8 cellular contexts compared by ENCODE assay signal in the genomic region with DNA sequence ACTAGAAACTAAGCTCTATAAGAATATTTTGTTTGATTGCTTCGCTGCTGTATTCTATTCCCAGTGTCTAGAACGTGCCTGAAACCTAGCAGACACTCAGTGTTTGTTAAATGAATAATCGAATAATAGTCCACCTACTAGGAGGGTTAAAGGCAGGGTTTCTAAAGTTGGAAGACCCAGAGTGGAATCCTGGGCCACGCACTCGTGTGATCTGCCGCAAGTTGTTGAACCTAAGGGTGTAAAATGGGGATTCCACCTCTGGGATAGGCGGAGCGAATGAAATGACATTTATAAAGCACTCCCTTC. TPM values are rescaled to one million over a fixed set of nuclear protein-coding genes. Genes with fewer than 3 reads are reported as not detected.
DNase-seq lines count a peak whose midpoint lies in the region; TF ChIP-seq lines count a peak whose summit lies in the region.
"Had no signal": no experiment of that assay in that cellular context is flagged by ENCODE, and none has a peak within 500 bp of the region (broad histone marks: within the 10 kb centered on the region; RNA-seq: fewer than 3 reads in every experiment).

No MANE protein-coding gene starts in this region.

- H3K36me3 ChIP-seq in H7 (replicated peaks; ENCODE audit: control insufficient read depth, insufficient read depth, low read length) = no peaks in the 10 kb centered on the region
- no peaks in the 10 kb centered on the region for H3K36me3 ChIP-seq in SK-N-MC (ENCODE audit: insufficient read depth, low read length)

- no peaks in the 10 kb centered on the region for H3K9me3 ChIP-seq in SK-N-MC (ENCODE audit: low read depth, low read length)

- peaks cover 13% of the 10 kb centered on the region for H3K27me3 ChIP-seq in H7 (ENCODE audit: control insufficient read depth, insufficient read depth, low read length)

- H3K4me3 ChIP-seq in H7 (ENCODE audit: insufficient read depth, low read depth, low read length) = peak overlapping the region; percentile 45
- H3K4me3 ChIP-seq in SK-N-MC = peak overlapping the region; percentile 82
- H3K4me3 ChIP-seq in fibroblast of pulmonary artery (replicated peaks; ENCODE audit: low read depth, low read length) = peak overlapping the region; percentile 47
- H3K4me3 ChIP-seq in skin epidermis = peak overlapping the region in 5 of 7 experiments; percentile 5 to 84 (median 17)

- peak overlapping the region; percentile 64 for H3K9ac ChIP-seq in SK-N-MC (ENCODE audit: insufficient read length)

- peak overlapping the region; percentile 51; the same call in 1 of the 2 replicates for H3K27ac ChIP-seq in SK-N-MC
- H3K27ac ChIP-seq in skin epidermis = peak overlapping the region in 10 of 21 experiments; percentile 7 to 77 (median 53)

- TF ChIP-seq CTCF in fibroblast of pulmonary artery (IDR thresholded peaks at IDR 0.05; ENCODE audit: low read length, missing control alignments) = no peak

- DNase-seq in H7 = no peak
- DNase-seq in SK-N-MC (ENCODE audit: low read depth, low spot score) = no peak
- DNase-seq in fibroblast of pulmonary artery (ENCODE audit: low read depth) = no peak
- DNase-seq in NCI-H1048 (lab: John Stamatoyannopoulos, UW) = no peak
- no peak for DNase-seq in NCI-H82 (lab: John Stamatoyannopoulos, UW)
- DNase-seq in HT-29 (ENCODE audit: low spot score) = no peak

RNA-seq across cellular contexts. Expression of gene AGFG2, which starts 0.7 kb away (rescaled TPM):
- total RNA-seq in H7 (2014; rRNA removed; shearing (Covaris generic)) = 4.9 and 5.6 TPM in 2 replicates
- total RNA-seq in HT-29 (2014; rRNA removed; shearing (Covaris generic)) = 29.8 and 30.4 TPM in 2 replicates

RNA-seq across cellular contexts. Expression of gene SAP25, which starts 35.4 kb away (rescaled TPM):
- total RNA-seq in H7 (2014; rRNA removed; shearing (Covaris generic)) = 1.3 and 2.4 TPM in 2 replicates
- total RNA-seq in HT-29 (2014; rRNA removed; shearing (Covaris generic)) = 0.63 and 1.5 TPM in 2 replicates

RNA-seq across cellular contexts. Expression of gene LRCH4, which starts 47.6 kb away (rescaled TPM):
- total RNA-seq in H7 (2014; rRNA removed; shearing (Covaris generic)) = 24.2 and 25.1 TPM in 2 replicates
- 58.1 and 72.9 TPM in 2 replicates for total RNA-seq in HT-29 (2014; rRNA removed; shearing (Covaris generic))

RNA-seq across cellular contexts. Expression of gene FBXO24, which starts 47.8 kb away (rescaled TPM):
- 0.94 and 1.7 TPM in 2 replicates for total RNA-seq in H7 (2014; rRNA removed; shearing (Covaris generic))
- 0.29 and 0.36 TPM in 2 replicates for total RNA-seq in HT-29 (2014; rRNA removed; shearing (Covaris generic))
- total RNA-seq: mesenteric fat pad had no signal

RNA-seq across cellular contexts. Expression of gene NYAP1, which starts 54.6 kb away (rescaled TPM):
- 4.0 and 5.5 TPM in 2 replicates for total RNA-seq in H7 (2014; rRNA removed; shearing (Covaris generic))
- 0.03 and 0.21 TPM in 2 replicates for total RNA-seq in HT-29 (2014; rRNA removed; shearing (Covaris generic))

Comparison
In these comparisons a context has a peak if more than half of its experiments do, and no peak if none do; other contexts are left out.
1. H3K4me3 ChIP-seq: peak in every context shown above with its lines; median percentile 82 in SK-N-MC; 47 in fibroblast of pulmonary artery; 45 in H7; 17 in skin epidermis.